ENCODE assay signal across 1 cellular context in the genomic region with DNA sequence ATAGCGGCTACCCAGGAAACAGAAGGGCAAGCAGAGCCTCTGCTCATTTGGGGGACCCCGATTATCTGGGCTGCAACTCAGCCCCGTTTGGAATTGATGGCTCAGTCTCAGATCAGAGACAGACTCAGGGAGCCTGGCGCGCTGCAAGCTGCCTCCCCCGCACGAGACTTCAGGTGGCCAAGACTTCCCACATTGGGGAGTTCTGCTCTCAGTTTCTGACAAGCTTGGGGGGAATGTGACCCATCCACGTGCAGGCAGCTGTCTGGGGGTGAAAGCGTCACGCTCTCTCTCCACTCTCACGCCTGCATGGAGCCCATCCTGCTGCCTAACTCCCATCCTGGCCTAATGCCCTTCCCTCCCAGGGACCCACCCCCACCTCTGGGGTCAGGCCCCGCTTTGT.
TF ChIP-seq lines count a peak whose summit lies in the region.

No MANE protein-coding gene starts in this region.

TF ChIP-seq in K562, 482 proteins besides CTCF, POLR2A, EP300 and RAD21 (continued from another document):
- TF ChIP-seq, protein P1, sequence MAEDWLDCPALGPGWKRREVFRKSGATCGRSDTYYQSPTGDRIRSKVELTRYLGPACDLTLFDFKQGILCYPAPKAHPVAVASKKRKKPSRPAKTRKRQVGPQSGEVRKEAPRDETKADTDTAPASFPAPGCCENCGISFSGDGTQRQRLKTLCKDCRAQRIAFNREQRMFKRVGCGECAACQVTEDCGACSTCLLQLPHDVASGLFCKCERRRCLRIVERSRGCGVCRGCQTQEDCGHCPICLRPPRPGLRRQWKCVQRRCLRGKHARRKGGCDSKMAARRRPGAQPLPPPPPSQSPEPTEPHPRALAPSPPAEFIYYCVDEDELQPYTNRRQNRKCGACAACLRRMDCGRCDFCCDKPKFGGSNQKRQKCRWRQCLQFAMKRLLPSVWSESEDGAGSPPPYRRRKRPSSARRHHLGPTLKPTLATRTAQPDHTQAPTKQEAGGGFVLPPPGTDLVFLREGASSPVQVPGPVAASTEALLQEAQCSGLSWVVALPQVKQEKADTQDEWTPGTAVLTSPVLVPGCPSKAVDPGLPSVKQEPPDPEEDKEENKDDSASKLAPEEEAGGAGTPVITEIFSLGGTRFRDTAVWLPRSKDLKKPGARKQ (CRISPR knock-in tag; IDR thresholded peaks at IDR 0.05), result no peak
- TF ChIP-seq FOXJ2 (tag; IDR thresholded peaks at IDR 0.05) (no peak), NFATC3 (IDR thresholded peaks at IDR 0.05) (no peak), EGR1 (conservative IDR thresholded peaks at IDR 0.05) (peak; percentile 40; the same call in 1 of the 2 replicates), SMAD4 (CRISPR knock-in tag; conservative IDR thresholded peaks at IDR 0.05) (no peak)
